ENCODE assay signal across 8 cellular contexts in genomic region chr6:97186416-97186999, GRCh38.
DNase-seq lines count a peak whose midpoint lies in the region; ATAC-seq and TF ChIP-seq lines count a peak whose summit lies in the region.

No MANE protein-coding gene starts in this region.

- H3K36me3 ChIP-seq in mucosa of descending colon (ENCODE audit: low read depth): no peaks in the 10 kb centered on the region

- H3K4me3 ChIP-seq in mucosa of descending colon: no peak overlapping the region

- TF ChIP-seq CTCF in mucosa of descending colon (IDR thresholded peaks at IDR 0.05): peak; percentile 72

- no peaks in the 10 kb centered on the region for H3K4me1 ChIP-seq in mucosa of descending colon (ENCODE audit: low read depth)

- intact Hi-C loops in mucosa of descending colon (cut with DNase I, micrococcal nuclease): loop anchor here in 1 of 2 donors (5.0 kb wide), 1 partner anchor 206 kb away; no protein-coding TSS in a partner anchor

- ATAC-seq in HG03196 (IDR thresholded peaks at IDR 0.05; ENCODE audit: unreplicated experiment) (peak; percentile 88), mucosa of descending colon (peak; percentile 81)

- DNase-seq in CMK (ENCODE audit: low read depth) (peak; percentile 5), GM19238 (ENCODE audit: insufficient read length, low spot score) (peak; percentile 10), NCI-H524 (lab: John Stamatoyannopoulos, UW) (peak; percentile 16 to 68), mucosa of descending colon (peak in 2 of 3 donors; percentile 60 to 90)
- DNase-seq in activated CD4-positive, alpha-beta T cell treated with anti-CD3 and anti-CD28 coated beads, Interleukin-2, amount 50 U/mL, for 48 hours: peak; percentile 70 to 73
- DNase-seq in effector CD8-positive, alpha-beta T cell (lab: John Stamatoyannopoulos, UW): peak; percentile 26
- DNase-seq in stimulated activated CD8-positive, alpha-beta memory T cell treated with anti-CD3 and anti-CD28 coated beads, Interleukin-7, amount 100 ng/mL, for 4 hours (ENCODE audit: low read depth in 2 of 2): peak; percentile 7 to 29

- H3K9me3 ChIP-seq in mucosa of descending colon: no peaks in the 10 kb centered on the region

Comparison
In these comparisons a context has a peak if more than half of its experiments do, and no peak if none do; other contexts are left out.
1. DNase-seq: peak in every context shown above with its lines; median percentile 75 in mucosa of descending colon; 72 in activated CD4-positive, alpha-beta T cell treated with anti-CD3 and anti-CD28 coated beads, Interleukin-2, amount 50 U/mL, for 48 hours; 42 in NCI-H524; 26 in effector CD8-positive, alpha-beta T cell; 18 in stimulated activated CD8-positive, alpha-beta memory T cell treated with anti-CD3 and anti-CD28 coated beads, Interleukin-7, amount 100 ng/mL, for 4 hours; 10 in GM19238; 5 in CMK.